In genomic region chr3:65758871-65759598, GRCh38 we compare ENCODE assay signal across 14 cellular contexts.
DNase-seq lines count a peak whose midpoint lies in the region; ATAC-seq and TF ChIP-seq lines count a peak whose summit lies in the region.
"Had no signal": no experiment of that assay in that cellular context is flagged by ENCODE, and none has a peak within 500 bp of the region (broad histone marks: within the 10 kb centered on the region; RNA-seq: fewer than 3 reads in every experiment).

No MANE protein-coding gene starts in this region.

- no peaks in the 10 kb centered on the region for H3K27me3 ChIP-seq in GM23248 (replicated peaks; ENCODE audit: insufficient read depth)
- no peaks in the 10 kb centered on the region for H3K27me3 ChIP-seq in hepatocyte
- H3K27me3 ChIP-seq: gastrocnemius medialis, upper lobe of right lung had no signal

- H3K9me2 ChIP-seq in GM23248 (ENCODE audit: insufficient read depth) (no peaks in the 10 kb centered on the region), hepatocyte (replicated peaks; ENCODE audit: insufficient read depth) (no peaks in the 10 kb centered on the region)

- H3K27ac ChIP-seq in GM23248 (no peak overlapping the region), hepatocyte (peak overlapping the region; percentile 48)
- H3K27ac ChIP-seq: gastrocnemius medialis, upper lobe of right lung had no signal

- DNase-seq in ACHN (peak; percentile 0), GM23248 (peak; percentile 34), amniotic epithelial cell (ENCODE audit: low read depth) (peak; percentile 61), hepatocyte (ENCODE audit: low spot score) (no peak), NAMALWA (ENCODE audit: low spot score) (no peak), COLO829 (ENCODE audit: low spot score) (no peak), NCI-H2081 treated with DMSO at 0.1 percent for 48 hours (lab: John Stamatoyannopoulos, UW) (no peak)
- DNase-seq: activated CD4-positive, alpha-beta T cell treated with anti-CD3 and anti-CD28 coated beads, Interleukin-2, amount 50 U/mL, for 4 hours; gastrocnemius medialis; NCI-H526; stimulated activated CD4-positive, alpha-beta T cell treated with anti-CD3 and anti-CD28 coated beads, Interleukin-4, amount 100 ng/mL, for 1 hour; T-helper 9 cell; upper lobe of right lung had no signal

- in situ Hi-C loops in ACHN (cut with HindIII; ENCODE audit: low pct_ligation_motif_present, low pct_unique_long_range_greater_than_20kb, low sequenced_read_pairs) (no loop called here), GM23248 (cut with MboI) (no loop called here)

- H3K36me3 ChIP-seq in GM23248 (ENCODE audit: low read depth) (no peaks in the 10 kb centered on the region), hepatocyte (replicated peaks; ENCODE audit: insufficient read depth, low read depth) (no peaks in the 10 kb centered on the region)
- H3K36me3 ChIP-seq: gastrocnemius medialis, upper lobe of right lung had no signal

- H3K9ac ChIP-seq in GM23248 = no peak overlapping the region

- H3K4me3 ChIP-seq in GM23248 = no peak overlapping the region
- no peak overlapping the region for H3K4me3 ChIP-seq in hepatocyte
- H3K4me3 ChIP-seq: gastrocnemius medialis, upper lobe of right lung had no signal

- H3F3A ChIP-seq in GM23248 (ENCODE audit: insufficient read depth) = no peaks in the 10 kb centered on the region

- H4K20me1 ChIP-seq in GM23248 (ENCODE audit: insufficient read depth) (no peaks in the 10 kb centered on the region), hepatocyte (ENCODE audit: insufficient read depth, poor library complexity, severe bottlenecking) (peaks cover 4% of the 10 kb centered on the region)

- TF ChIP-seq CTCF in hepatocyte (IDR thresholded peaks at IDR 0.05; ENCODE audit: poor library complexity) = no peak

- H3K4me2 ChIP-seq in GM23248 (ENCODE audit: unreplicated experiment) (no peak overlapping the region), hepatocyte (peak overlapping the region; percentile 64)

- H3K79me2 ChIP-seq in GM23248 (ENCODE audit: insufficient read depth) (peaks cover 79% of the 10 kb centered on the region), hepatocyte (peaks cover 76% of the 10 kb centered on the region)

- 77 to 89% methylated on average over 3 of the region's 3 CpGs for WGBS in GM23248 (ENCODE audit: low coverage in 1 of 2, low lambda C conversion rate in 2 of 2, missing lambda C conversion rate in 2 of 2), 2 experiments
- 80% methylated on average over 3 of the region's 3 CpGs for WGBS in hepatocyte (ENCODE audit: low lambda C conversion rate, missing lambda C conversion rate)

- ATAC-seq in HG03159 (IDR thresholded peaks at IDR 0.05; ENCODE audit: unreplicated experiment) = no peak
- ATAC-seq: gastrocnemius medialis, upper lobe of right lung had no signal

- H3K9me3 ChIP-seq in GM23248 (ENCODE audit: low read depth) (no peaks in the 10 kb centered on the region), hepatocyte (ENCODE audit: low read depth) (no peaks in the 10 kb centered on the region)
- H3K9me3 ChIP-seq: gastrocnemius medialis, upper lobe of right lung had no signal

- H2AFZ ChIP-seq in GM23248 (no peak overlapping the region), hepatocyte (peak overlapping the region; percentile 34)

- H3K4me1 ChIP-seq in GM23248 (ENCODE audit: insufficient read depth) (0 out of 2 replicates have a peak, but pooled peaks cover 5% of the 10 kb centered on the region), hepatocyte (ENCODE audit: insufficient read depth) (peaks cover 8% of the 10 kb centered on the region)
- H3K4me1 ChIP-seq: gastrocnemius medialis, upper lobe of right lung had no signal

Comparison
In these comparisons a context has a peak if more than half of its experiments do, and no peak if none do; other contexts are left out.
1. DNase-seq: peak in ACHN (single experiment), GM23248 (single experiment) and amniotic epithelial cell (single experiment); none in hepatocyte (single experiment), NAMALWA (single experiment), COLO829 (single experiment) and NCI-H2081 treated with DMSO at 0.1 percent for 48 hours (single experiment).